9 cellular contexts compared by ENCODE assay signal in the genomic region with DNA sequence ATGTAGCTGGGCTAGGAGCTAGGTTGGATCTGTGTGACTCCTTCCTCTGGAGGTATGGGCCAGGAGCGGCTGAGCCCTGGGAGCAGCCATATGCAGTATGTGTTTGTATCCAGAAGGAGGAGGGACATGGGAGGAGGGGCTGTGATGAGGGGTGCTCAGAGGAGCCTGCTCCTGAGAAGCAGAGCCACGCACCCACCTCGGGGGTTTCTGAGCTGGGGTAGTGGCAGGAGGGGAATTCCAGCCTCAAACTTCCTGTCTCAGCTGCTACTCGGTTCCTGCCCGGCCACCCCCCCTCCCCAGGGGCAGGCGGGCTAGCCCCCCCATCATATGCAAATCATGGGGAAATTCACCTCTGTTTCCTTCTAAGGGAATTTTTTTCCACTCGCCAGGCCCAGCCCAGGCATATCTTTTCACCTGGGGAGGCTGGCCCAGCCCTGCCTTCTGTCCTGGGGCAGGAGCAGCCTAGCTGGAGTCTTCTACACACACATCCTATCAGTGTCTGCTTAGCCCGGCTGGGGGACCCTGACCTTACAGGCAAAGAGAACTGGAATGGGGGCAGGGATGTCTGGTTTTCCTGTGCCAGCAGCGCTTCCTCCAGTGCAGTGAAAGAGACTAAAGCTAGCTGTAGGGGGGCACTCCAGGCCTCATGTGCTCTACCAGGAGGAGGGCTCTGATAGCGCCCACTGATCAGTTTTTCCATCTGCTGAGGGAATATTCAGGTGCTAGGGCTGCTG.
DNase-seq lines count a peak whose midpoint lies in the region; ATAC-seq and TF ChIP-seq lines count a peak whose summit lies in the region.
"Had no signal": no experiment of that assay in that cellular context is flagged by ENCODE, and none has a peak within 500 bp of the region (broad histone marks: within the 10 kb centered on the region; RNA-seq: fewer than 3 reads in every experiment).

No MANE protein-coding gene starts in this region.

- peak overlapping the region; percentile 98 for H3K4me3 Mint-ChIP-seq in activated naive CD8-positive, alpha-beta T cell treated with anti-CD3 and anti-CD28 coated beads, Interleukin-2, amount 50 U/mL, for 24 hours

- peak overlapping the region; percentile 73 for H3K4me3 ChIP-seq in SU-DHL-6 (ENCODE audit: insufficient read depth, low read length, poor library complexity, severe bottlenecking)

- peaks cover 45% of the 10 kb centered on the region for H3K79me2 ChIP-seq in SU-DHL-6 (ENCODE audit: insufficient read depth, low read length)

- peaks cover 66% of the 10 kb centered on the region for H3K36me3 Mint-ChIP-seq in activated naive CD8-positive, alpha-beta T cell treated with anti-CD3 and anti-CD28 coated beads, Interleukin-2, amount 50 U/mL, for 24 hours (ENCODE audit: low read depth)

- H3K9ac ChIP-seq in SU-DHL-6 (ENCODE audit: low read length) = peak overlapping the region; percentile 80

- H3K27me3 ChIP-seq in SU-DHL-6 (ENCODE audit: low read length) = no peaks in the 10 kb centered on the region

- peaks cover 23% of the 10 kb centered on the region for H3F3A ChIP-seq in SU-DHL-6 (ENCODE audit: insufficient read depth)

- H3K9me3 Mint-ChIP-seq in activated naive CD8-positive, alpha-beta T cell treated with anti-CD3 and anti-CD28 coated beads, Interleukin-2, amount 50 U/mL, for 24 hours = no peaks in the 10 kb centered on the region

- H3K9me2 ChIP-seq in SU-DHL-6 (replicated peaks; ENCODE audit: insufficient read depth, low read length) = no peaks in the 10 kb centered on the region

- H3K27me3 Mint-ChIP-seq in activated naive CD8-positive, alpha-beta T cell treated with anti-CD3 and anti-CD28 coated beads, Interleukin-2, amount 50 U/mL, for 24 hours = no peaks in the 10 kb centered on the region

- H2AFZ ChIP-seq in SU-DHL-6 (ENCODE audit: low read depth, low read length, severe bottlenecking) = no peak overlapping the region

- H3K4me2 ChIP-seq in SU-DHL-6 (ENCODE audit: low read depth, low read length, poor library complexity, severe bottlenecking) = peak overlapping the region; percentile 97

- H3K27ac Mint-ChIP-seq in activated naive CD8-positive, alpha-beta T cell treated with anti-CD3 and anti-CD28 coated beads, Interleukin-2, amount 50 U/mL, for 24 hours = peak overlapping the region; percentile 98

- H3K27ac ChIP-seq in SU-DHL-6 (ENCODE audit: low read depth, low read length) = peak overlapping the region; percentile 89
- H3K27ac ChIP-seq: 22Rv1 had no signal

- peaks cover 52% of the 10 kb centered on the region for H3K4me1 Mint-ChIP-seq in activated naive CD8-positive, alpha-beta T cell treated with anti-CD3 and anti-CD28 coated beads, Interleukin-2, amount 50 U/mL, for 24 hours

- peak; percentile 37 for ATAC-seq in HG03045 (IDR thresholded peaks at IDR 0.05; ENCODE audit: unreplicated experiment)
- ATAC-seq in activated naive CD8-positive, alpha-beta T cell treated with anti-CD3 and anti-CD28 coated beads, Interleukin-2, amount 50 U/mL, for 24 hours = peak; percentile 38

- no peaks in the 10 kb centered on the region for H3K9me3 ChIP-seq in SU-DHL-6 (ENCODE audit: insufficient read depth, low read length)

- TF ChIP-seq CTCF in SU-DHL-6 (IDR thresholded peaks at IDR 0.05; ENCODE audit: insufficient read depth, low read length, poor library complexity, severe bottlenecking) = no peak

- peak; percentile 82 for DNase-seq in DMS 273 (lab: John Stamatoyannopoulos, UW; ENCODE audit: unreplicated experiment)
- no peak for DNase-seq in DMS 273 treated with DMSO at 0.1 percent for 48 hours (lab: John Stamatoyannopoulos, UW)
- peak; percentile 85 for DNase-seq in activated naive CD8-positive, alpha-beta T cell treated with anti-CD3 and anti-CD28 coated beads, Interleukin-2, amount 50 U/mL, for 24 hours
- DNase-seq in iPS-NIHi7 (ENCODE audit: extremely low spot score) = peak; percentile 72
- DNase-seq in stimulated activated CD4-positive, alpha-beta T cell treated with anti-CD3 and anti-CD28 coated beads, Interleukin-15, amount 100 ng/mL, for 48 hours (ENCODE audit: low read depth in 2 of 2) = peak; percentile 71
- no peak for DNase-seq in NCI-H2196 treated with DMSO at 0.1 percent for 48 hours (lab: John Stamatoyannopoulos, UW; ENCODE audit: unreplicated experiment)

- no peaks in the 10 kb centered on the region; the same call in 1 of the 2 replicates for H3K36me3 ChIP-seq in SU-DHL-6 (ENCODE audit: low read length)

- H4K20me1 ChIP-seq in SU-DHL-6 (ENCODE audit: low read depth, low read length) = no peaks in the 10 kb centered on the region

Comparison
In these comparisons a context has a peak if more than half of its experiments do, and no peak if none do; other contexts are left out.
1. DNase-seq: peak in DMS 273 (single experiment), activated naive CD8-positive, alpha-beta T cell treated with anti-CD3 and anti-CD28 coated beads, Interleukin-2, amount 50 U/mL, for 24 hours (single experiment), iPS-NIHi7 (single experiment) and stimulated activated CD4-positive, alpha-beta T cell treated with anti-CD3 and anti-CD28 coated beads, Interleukin-15, amount 100 ng/mL, for 48 hours (2 of 2); none in DMS 273 treated with DMSO at 0.1 percent for 48 hours (single experiment) and NCI-H2196 treated with DMSO at 0.1 percent for 48 hours (single experiment).